ENCODE assay signal across 2 cellular contexts in the genomic region with DNA sequence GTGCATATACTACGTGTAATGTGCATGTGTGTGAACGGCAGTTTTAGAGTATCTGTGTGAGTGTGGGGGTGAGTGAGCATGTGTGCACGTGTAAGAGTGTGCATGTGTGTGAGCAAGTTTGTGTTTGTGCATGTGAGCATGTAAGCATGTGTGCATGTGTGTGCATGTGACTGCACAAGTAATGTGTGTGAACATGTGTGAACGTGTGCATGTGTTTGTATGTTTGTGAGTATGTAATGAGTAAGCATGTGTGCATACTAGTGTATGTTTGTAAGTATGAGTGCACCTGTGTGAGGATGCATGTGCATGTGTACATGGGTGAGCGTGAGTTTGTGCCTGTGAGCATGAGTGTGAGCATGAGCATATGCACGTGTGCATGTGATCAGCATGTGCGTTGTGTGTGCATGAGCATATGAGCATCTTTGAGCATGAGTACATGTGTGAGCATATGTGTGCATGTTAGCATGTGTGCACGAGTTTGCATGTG.
A peak's percentile ranks its signal among the peaks of the same experiment; 100 is the strongest.
TF ChIP-seq lines count a peak whose summit lies in the region.

No MANE protein-coding gene starts in this region.

TF ChIP-seq in HepG2, 621 proteins besides CTCF, POLR2A, EP300 and RAD21:
- no peak for TF ChIP-seq ZHX2 (IDR thresholded peaks at IDR 0.05; ENCODE audit: low read depth)
- no peak for TF ChIP-seq ZHX2 (CRISPR knock-in tag; IDR thresholded peaks at IDR 0.05; ENCODE audit: borderline replicate concordance)
- TF ChIP-seq MNT (IDR thresholded peaks at IDR 0.05), result peak; percentile 93

TF ChIP-seq in GM12878, 131 proteins besides CTCF, POLR2A, EP300 and RAD21:
- TF ChIP-seq E2F4 (IDR thresholded peaks at IDR 0.05; ENCODE audit: low read depth, low read length), result no peak
- peak; percentile 94 for TF ChIP-seq BCL3 (IDR thresholded peaks at IDR 0.05; ENCODE audit: borderline replicate concordance, insufficient read depth, low read depth, low read length, poor library complexity, severe bottlenecking)
